1 cellular context compared by ENCODE assay signal in genomic region chr7:111475959-111476358, GRCh38.
TF ChIP-seq lines count a peak whose summit lies in the region.

No MANE protein-coding gene starts in this region.

TF ChIP-seq in K562, 482 proteins besides CTCF, POLR2A, EP300 and RAD21 (continued from another document):
- TF ChIP-seq, protein P1, sequence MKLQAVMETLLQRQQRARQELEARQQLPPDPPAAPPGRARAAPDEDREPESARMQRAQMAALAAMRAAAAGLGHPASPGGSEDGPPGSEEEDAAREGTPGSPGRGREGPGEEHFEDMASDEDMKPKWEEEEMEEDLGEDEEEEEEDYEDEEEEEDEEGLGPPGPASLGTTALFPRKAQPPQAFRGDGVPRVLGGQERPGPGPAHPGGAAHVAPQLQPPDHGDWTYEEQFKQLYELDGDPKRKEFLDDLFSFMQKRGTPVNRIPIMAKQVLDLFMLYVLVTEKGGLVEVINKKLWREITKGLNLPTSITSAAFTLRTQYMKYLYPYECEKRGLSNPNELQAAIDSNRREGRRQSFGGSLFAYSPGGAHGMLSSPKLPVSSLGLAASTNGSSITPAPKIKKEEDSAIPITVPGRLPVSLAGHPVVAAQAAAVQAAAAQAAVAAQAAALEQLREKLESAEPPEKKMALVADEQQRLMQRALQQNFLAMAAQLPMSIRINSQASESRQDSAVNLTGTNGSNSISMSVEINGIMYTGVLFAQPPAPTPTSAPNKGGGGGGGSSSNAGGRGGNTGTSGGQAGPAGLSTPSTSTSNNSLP (IDR thresholded peaks at IDR 0.05; ENCODE audit: borderline replicate concordance, low read depth, low read length), result peak; percentile 33; the same call in 1 of the 2 replicates
- no peak for TF ChIP-seq NR1H2 (CRISPR knock-in tag; IDR thresholded peaks at IDR 0.05)
- TF ChIP-seq, protein P2, sequence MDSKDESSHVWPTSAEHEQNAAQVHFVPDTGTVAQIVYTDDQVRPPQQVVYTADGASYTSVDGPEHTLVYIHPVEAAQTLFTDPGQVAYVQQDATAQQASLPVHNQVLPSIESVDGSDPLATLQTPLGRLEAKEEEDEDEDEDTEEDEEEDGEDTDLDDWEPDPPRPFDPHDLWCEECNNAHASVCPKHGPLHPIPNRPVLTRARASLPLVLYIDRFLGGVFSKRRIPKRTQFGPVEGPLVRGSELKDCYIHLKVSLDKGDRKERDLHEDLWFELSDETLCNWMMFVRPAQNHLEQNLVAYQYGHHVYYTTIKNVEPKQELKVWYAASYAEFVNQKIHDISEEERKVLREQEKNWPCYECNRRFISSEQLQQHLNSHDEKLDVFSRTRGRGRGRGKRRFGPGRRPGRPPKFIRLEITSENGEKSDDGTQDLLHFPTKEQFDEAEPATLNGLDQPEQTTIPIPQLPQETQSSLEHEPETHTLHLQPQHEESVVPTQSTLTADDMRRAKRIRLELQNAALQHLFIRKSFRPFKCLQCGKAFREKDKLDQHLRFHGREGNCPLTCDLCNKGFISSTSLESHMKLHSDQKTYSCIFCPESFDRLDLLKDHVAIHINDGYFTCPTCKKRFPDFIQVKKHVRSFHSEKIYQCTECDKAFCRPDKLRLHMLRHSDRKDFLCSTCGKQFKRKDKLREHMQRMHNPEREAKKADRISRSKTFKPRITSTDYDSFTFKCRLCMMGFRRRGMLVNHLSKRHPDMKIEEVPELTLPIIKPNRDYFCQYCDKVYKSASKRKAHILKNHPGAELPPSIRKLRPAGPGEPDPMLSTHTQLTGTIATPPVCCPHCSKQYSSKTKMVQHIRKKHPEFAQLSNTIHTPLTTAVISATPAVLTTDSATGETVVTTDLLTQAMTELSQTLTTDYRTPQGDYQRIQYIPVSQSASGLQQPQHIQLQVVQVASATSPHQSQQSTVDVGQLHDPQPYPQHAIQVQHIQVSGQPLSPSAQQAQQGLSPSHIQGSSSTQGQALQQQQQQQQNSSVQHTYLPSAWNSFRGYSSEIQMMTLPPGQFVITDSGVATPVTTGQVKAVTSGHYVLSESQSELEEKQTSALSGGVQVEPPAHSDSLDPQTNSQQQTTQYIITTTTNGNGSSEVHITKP (IDR thresholded peaks at IDR 0.05; ENCODE audit: partially characterized antibody), result no peak
- 0 out of 2 replicates have a peak, but pooled peaks have one; percentile 30 for TF ChIP-seq HDAC2 (IDR thresholded peaks at IDR 0.05)
- TF ChIP-seq TEAD4 (IDR thresholded peaks at IDR 0.05; ENCODE audit: low read length), result peak; percentile 42; the same call in 1 of the 2 replicates
- TF ChIP-seq TEAD4 (CRISPR knock-in tag; IDR thresholded peaks at IDR 0.05; ENCODE audit: borderline replicate concordance), result no peak
- peak; percentile 6; the same call in 1 of the 2 replicates for TF ChIP-seq ARID1B (IDR thresholded peaks at IDR 0.05)
- no peak for TF ChIP-seq XRCC3 (IDR thresholded peaks at IDR 0.05)
- TF ChIP-seq LEF1 (IDR thresholded peaks at IDR 0.05), result peak; percentile 29; the same call in 1 of the 2 replicates
- TF ChIP-seq SIX5 (IDR thresholded peaks at IDR 0.05; ENCODE audit: borderline replicate concordance in 1 of 2, insufficient read depth in 1 of 2, low read depth in 1 of 2, low read length in 2 of 2), result no peak
- 0 out of 2 replicates have a peak, but pooled peaks have one; percentile 27 for TF ChIP-seq ZNF644 (tag; IDR thresholded peaks at IDR 0.05; ENCODE audit: low read depth)
- TF ChIP-seq TAL1 (IDR thresholded peaks at IDR 0.05), result peak; percentile 20; the same call in 1 of the 2 replicates
- no peak for TF ChIP-seq NFXL1 (CRISPR knock-in tag; IDR thresholded peaks at IDR 0.05)
- no peak for TF ChIP-seq BRD9 (IDR thresholded peaks at IDR 0.05; ENCODE audit: low read depth, partially characterized antibody)
- peak; percentile 84 for TF ChIP-seq JUND (IDR thresholded peaks at IDR 0.05; ENCODE audit: borderline replicate concordance, low read depth, low read length)
- peak; percentile 51; the same call in 1 of the 3 replicates for TF ChIP-seq JUND (tag; IDR thresholded peaks at IDR 0.05; ENCODE audit: borderline replicate concordance, low read depth, low read length)
- TF ChIP-seq ZSCAN32 (CRISPR knock-in tag; IDR thresholded peaks at IDR 0.05), result peak; percentile 61; the same call in 1 of the 2 replicates
- TF ChIP-seq HDAC3 (IDR thresholded peaks at IDR 0.05; ENCODE audit: borderline replicate concordance, partially characterized antibody), result peak; percentile 30
- no peak for TF ChIP-seq EZH2 (IDR thresholded peaks at IDR 0.05; ENCODE audit: borderline replicate concordance, low read depth, low read length)
- TF ChIP-seq HOXB6 (CRISPR knock-in tag; IDR thresholded peaks at IDR 0.05; ENCODE audit: borderline replicate concordance), result no peak
- TF ChIP-seq, protein P3, sequence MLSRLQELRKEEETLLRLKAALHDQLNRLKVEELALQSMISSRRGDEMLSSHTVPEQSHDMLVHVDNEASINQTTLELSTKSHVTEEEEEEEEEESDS (CRISPR knock-in tag; IDR thresholded peaks at IDR 0.05), result no peak
- no peak for TF ChIP-seq TCF15 (CRISPR knock-in tag; IDR thresholded peaks at IDR 0.05)
- TF ChIP-seq ZFP36 (IDR thresholded peaks at IDR 0.05; ENCODE audit: low read depth, low read length, partially characterized antibody), result no peak
- no peak for TF ChIP-seq SMC3 (conservative IDR thresholded peaks at IDR 0.05; ENCODE audit: insufficient read depth, low read depth, low read length)
- TF ChIP-seq TRIM28 (IDR thresholded peaks at IDR 0.05), result 0 out of 2 replicates have a peak, but pooled peaks have one; percentile 19
TF ChIP-seq in K562: peak in this region for 44.
